In the genomic region with DNA sequence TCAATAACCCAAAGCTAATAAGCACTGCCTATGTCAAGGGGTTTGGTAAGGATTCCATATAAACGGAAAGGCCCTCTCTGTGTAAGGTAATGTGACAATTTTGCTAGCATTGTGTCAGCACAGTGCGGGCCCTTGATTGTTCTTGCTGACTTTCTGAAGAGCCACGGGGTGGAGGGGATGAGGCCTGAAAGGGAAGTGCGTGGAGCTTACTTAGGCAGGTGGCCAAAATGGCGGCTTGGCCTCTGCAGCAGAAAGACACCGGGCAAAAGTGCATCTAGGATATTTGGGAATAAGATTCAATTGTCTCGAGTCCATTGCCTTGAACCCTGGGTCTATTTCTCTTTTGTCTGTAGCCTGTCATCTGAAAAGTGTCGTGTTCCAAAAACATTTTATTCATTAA, we compare ENCODE assay signal across 11 cellular contexts.
DNase-seq lines count a peak whose midpoint lies in the region; ATAC-seq, FAIRE-seq and TF ChIP-seq lines count a peak whose summit lies in the region.
"Had no signal": no experiment of that assay in that cellular context is flagged by ENCODE, and none has a peak within 500 bp of the region (broad histone marks: within the 10 kb centered on the region; RNA-seq: fewer than 3 reads in every experiment).

No MANE protein-coding gene starts in this region.

- no peaks in the 10 kb centered on the region for H3K27me3 Mint-ChIP-seq in astrocyte (ENCODE audit: low read depth, unreplicated experiment)

- H3K4me3 Mint-ChIP-seq in astrocyte (ENCODE audit: unreplicated experiment), result no peak overlapping the region
- H3K4me3 Mint-ChIP-seq: naive thymus-derived CD4-positive, alpha-beta T cell had no signal

- peaks cover 41% of the 10 kb centered on the region for H3K4me1 ChIP-seq in astrocyte (ENCODE audit: insufficient read depth, low read length)
- H3K4me1 ChIP-seq in left ventricle myocardium inferior, result peaks cover 46% of the 10 kb centered on the region

- FAIRE-seq in astrocyte (lab: Jason Lieb, UNC), result no peak

- H4K20me1 ChIP-seq in astrocyte (ENCODE audit: insufficient read depth, low read length), result no peaks in the 10 kb centered on the region

- H3K27ac Mint-ChIP-seq in astrocyte (ENCODE audit: unreplicated experiment), result peak overlapping the region; percentile 97
- H3K27ac Mint-ChIP-seq: naive thymus-derived CD4-positive, alpha-beta T cell had no signal

- H3K27me3 ChIP-seq in astrocyte (ENCODE audit: insufficient read depth, low read length), result no peaks in the 10 kb centered on the region
- H3K27me3 ChIP-seq in left ventricle myocardium inferior (ENCODE audit: low read depth), result no peaks in the 10 kb centered on the region

- H3K36me3 ChIP-seq in astrocyte (ENCODE audit: insufficient read depth, low read length), result no peaks in the 10 kb centered on the region
- no peaks in the 10 kb centered on the region for H3K36me3 ChIP-seq in left ventricle myocardium inferior

- peaks cover 2% of the 10 kb centered on the region for H3K36me3 Mint-ChIP-seq in astrocyte (ENCODE audit: low read depth, unreplicated experiment)
- H3K36me3 Mint-ChIP-seq: naive thymus-derived CD4-positive, alpha-beta T cell had no signal

- TF ChIP-seq POLR2A in lower leg skin (IDR thresholded peaks at IDR 0.05), result no peak

- H3K27ac ChIP-seq in astrocyte (ENCODE audit: low read depth, low read length), result peak overlapping the region; percentile 69
- peak overlapping the region; percentile 82 for H3K27ac ChIP-seq in left ventricle myocardium inferior (replicated peaks)

- H3K9me3 ChIP-seq in astrocyte (ENCODE audit: insufficient read depth, low read depth, low read length) (no peaks in the 10 kb centered on the region), left ventricle myocardium inferior (replicated peaks) (no peaks in the 10 kb centered on the region)

- no peaks in the 10 kb centered on the region for H3K79me2 ChIP-seq in astrocyte (ENCODE audit: insufficient read depth, low read length)

- 36 to 55% methylated on average over 8 of the region's 8 CpGs for WGBS in lower leg skin, 2 donors

- peaks cover 40% of the 10 kb centered on the region for H3K4me1 Mint-ChIP-seq in astrocyte (ENCODE audit: low read depth, unreplicated experiment)

- intact Hi-C loops in left ventricle myocardium inferior (cut with micrococcal nuclease), result no loop called here
- intact Hi-C loops in lower leg skin (cut with DNase I; ENCODE audit: low total_unique reads), result loop anchor here (5.0 kb wide), 1 partner anchor 1513 kb away; no protein-coding TSS in a partner anchor

- no peak for ATAC-seq in GM18502 (IDR thresholded peaks at IDR 0.05; ENCODE audit: poor library complexity, unreplicated experiment)

- TF ChIP-seq CTCF in astrocyte (IDR thresholded peaks at IDR 0.05; ENCODE audit: insufficient read depth, low read depth, low read length) (no peak), left ventricle myocardium inferior (IDR thresholded peaks at IDR 0.05; ENCODE audit: borderline replicate concordance) (no peak), lower leg skin (IDR thresholded peaks at IDR 0.05) (no peak)

- peak overlapping the region; percentile 17 for H3K9ac ChIP-seq in astrocyte (ENCODE audit: low read length)

- no peak overlapping the region for H2AFZ ChIP-seq in astrocyte (ENCODE audit: low read depth, low read length)

- H3K4me3 ChIP-seq in astrocyte (ENCODE audit: insufficient read depth, low read depth, low read length) (peak overlapping the region; percentile 28), left ventricle myocardium inferior (peak overlapping the region; percentile 26), lower leg skin (ENCODE audit: low read depth, poor library complexity, severe bottlenecking) (no peak overlapping the region)

- H3K9me3 Mint-ChIP-seq in astrocyte (ENCODE audit: unreplicated experiment), result no peaks in the 10 kb centered on the region

- H3K4me2 ChIP-seq in astrocyte (ENCODE audit: low read length), result peak overlapping the region; percentile 79

- peak; percentile 64 for DNase-seq in Daoy (ENCODE audit: low read depth)
- peak; percentile 69 for DNase-seq in astrocyte (ENCODE audit: low read depth)
- peak; percentile 27 for DNase-seq in left ventricle myocardium inferior
- DNase-seq in pulmonary artery endothelial cell (ENCODE audit: low read depth, low spot score), result peak; percentile 59
- DNase-seq in lower leg skin (ENCODE audit: low spot score in 2 of 2), result no peak
- no peak for DNase-seq in dedifferentiated amniotic fluid mesenchymal stem cell (ENCODE audit: extremely low spot score)
- DNase-seq in SKM-1 treated with dmso at 0.1 percent for 144 hours (lab: John Stamatoyannopoulos, UW; ENCODE audit: unreplicated experiment), result no peak
- DNase-seq: naive thymus-derived CD4-positive, alpha-beta T cell; NCI-H524; T-helper 9 cell had no signal

Comparison
In these comparisons a context has a peak if more than half of its experiments do, and no peak if none do; other contexts are left out.
1. DNase-seq: peak in Daoy (single experiment), astrocyte (single experiment), left ventricle myocardium inferior (single experiment) and pulmonary artery endothelial cell (single experiment); none in lower leg skin (0 of 2), dedifferentiated amniotic fluid mesenchymal stem cell (single experiment) and SKM-1 treated with dmso at 0.1 percent for 144 hours (single experiment).